8 cellular contexts compared by ENCODE assay signal in the genomic region with DNA sequence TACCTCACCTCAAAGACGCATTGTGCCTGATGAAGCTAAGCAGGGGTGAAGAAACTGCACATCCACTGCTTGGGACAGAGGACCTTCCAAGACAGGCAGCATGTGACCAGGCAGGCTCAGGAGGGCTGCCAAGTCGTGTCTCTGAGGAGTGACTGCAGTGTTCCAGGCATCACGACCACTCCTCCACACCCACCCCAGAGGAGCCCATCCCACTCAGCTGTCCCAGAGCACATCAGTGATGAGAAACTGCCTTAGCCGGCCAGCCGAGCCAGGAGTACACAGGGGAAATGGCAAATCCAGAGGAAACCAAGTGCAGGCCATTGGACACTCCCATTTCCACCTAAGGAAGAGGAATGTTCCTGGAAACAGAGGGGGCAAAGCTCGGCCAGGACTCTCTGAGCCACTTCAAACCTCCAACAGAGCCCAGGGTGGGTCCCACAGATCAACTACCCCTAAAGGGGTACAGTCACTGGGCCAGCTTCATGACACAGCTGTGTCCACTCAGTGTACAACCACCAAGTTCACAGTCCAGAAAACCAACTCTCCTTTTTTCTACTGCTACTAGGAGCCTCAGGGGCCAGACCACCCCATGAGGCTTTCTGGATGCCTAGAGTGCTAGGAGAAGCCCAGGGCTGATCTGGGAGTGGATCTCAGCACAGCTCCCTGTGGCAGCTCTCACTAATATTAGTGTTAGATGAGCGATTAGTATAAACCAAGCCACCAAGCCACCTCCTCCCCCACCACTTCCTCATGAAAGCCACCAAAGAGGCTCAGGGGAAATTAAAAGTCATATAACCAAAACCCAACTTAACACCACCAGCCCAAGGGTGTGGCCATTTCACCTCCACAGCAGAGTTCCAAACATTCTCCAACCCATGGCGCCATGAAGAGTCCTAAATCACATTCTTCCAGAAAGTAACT. TPM values are rescaled to one million over a fixed set of nuclear protein-coding genes. Genes with fewer than 3 reads are reported as not detected.
A peak's percentile ranks its signal among the peaks of the same experiment; 100 is the strongest.
DNase-seq lines count a peak whose midpoint lies in the region; ATAC-seq and TF ChIP-seq lines count a peak whose summit lies in the region.

No MANE protein-coding gene starts in this region.

- CTCF ChIA-PET in Caco-2 (lab: Charles Lee): interaction anchor here (0.9 to 2.0 kb wide), 5 partner anchors 15 to 22 kb away, joined by 3 to 8 read pairs (median 3); a partner anchor contains a TSS

- no peaks in the 10 kb centered on the region for H3K9me3 ChIP-seq in heart right ventricle
- H3K9me3 ChIP-seq in SJCRH30 (replicated peaks): no peaks in the 10 kb centered on the region
- H3K9me3 ChIP-seq in Caco-2: no peaks in the 10 kb centered on the region

- H3K4me1 ChIP-seq in heart right ventricle (peaks cover 28 to 100% (median 96%) of the 10 kb centered on the region in 9 donors), SJCRH30 (peaks cover 12% of the 10 kb centered on the region), Caco-2 (peaks cover 45% of the 10 kb centered on the region)

- no peaks in the 10 kb centered on the region for H3K9me3 Mint-ChIP-seq in activated T-cell treated with anti-CD3 and anti-CD28 coated beads, Interleukin-2, amount 50 U/mL, for 24 hours
- H3K9me3 Mint-ChIP-seq in stimulated activated effector memory CD8-positive, alpha-beta T cell treated with anti-CD3 and anti-CD28 coated beads, Interleukin-12 subunit alpha, Interleukin-12 subunit beta, amount 100 ng/mL, for 72 hours: no peaks in the 10 kb centered on the region
- H3K9me3 Mint-ChIP-seq in Caco-2 (ENCODE audit: unreplicated experiment): no peaks in the 10 kb centered on the region

- H3K27me3 Mint-ChIP-seq in activated T-cell treated with anti-CD3 and anti-CD28 coated beads, Interleukin-2, amount 50 U/mL, for 24 hours: no peaks in the 10 kb centered on the region
- no peaks in the 10 kb centered on the region for H3K27me3 Mint-ChIP-seq in Caco-2 (ENCODE audit: insufficient read depth, unreplicated experiment)

- H3K36me3 Mint-ChIP-seq in activated T-cell treated with anti-CD3 and anti-CD28 coated beads, Interleukin-2, amount 50 U/mL, for 24 hours (ENCODE audit: low read depth): peaks cover 14% of the 10 kb centered on the region
- H3K36me3 Mint-ChIP-seq in stimulated activated effector memory CD8-positive, alpha-beta T cell treated with anti-CD3 and anti-CD28 coated beads, Interleukin-12 subunit alpha, Interleukin-12 subunit beta, amount 100 ng/mL, for 72 hours: peaks cover 13% of the 10 kb centered on the region
- peaks cover 33% of the 10 kb centered on the region for H3K36me3 Mint-ChIP-seq in Caco-2 (ENCODE audit: insufficient read depth, unreplicated experiment)

- POLR2A ChIA-PET in Caco-2 (lab: Charles Lee): no interaction called here

- H3K4me3 Mint-ChIP-seq in activated T-cell treated with anti-CD3 and anti-CD28 coated beads, Interleukin-2, amount 50 U/mL, for 24 hours: peak overlapping the region; percentile 32
- peak overlapping the region; percentile 68 for H3K4me3 Mint-ChIP-seq in stimulated activated effector memory CD8-positive, alpha-beta T cell treated with anti-CD3 and anti-CD28 coated beads, Interleukin-12 subunit alpha, Interleukin-12 subunit beta, amount 100 ng/mL, for 72 hours
- H3K4me3 Mint-ChIP-seq in Caco-2 (ENCODE audit: unreplicated experiment): no peak overlapping the region

- BruUV-seq in Caco-2 (replicated peaks; lab: Mats Ljungman, UMichigan): no TSS peak

- peaks cover 0 to 17% (median 0%) of the 10 kb centered on the region in 9 donors for H3K36me3 ChIP-seq in heart right ventricle
- H3K36me3 ChIP-seq in SJCRH30: peaks cover 9% of the 10 kb centered on the region; the same call in 1 of the 2 replicates
- peaks cover 1% of the 10 kb centered on the region for H3K36me3 ChIP-seq in Caco-2 (ENCODE audit: control insufficient read depth, insufficient read depth, low read length)

- ATAC-seq in HG03460 (IDR thresholded peaks at IDR 0.05; ENCODE audit: unreplicated experiment) (peak; percentile 71), heart right ventricle (peak; percentile 72 to 90 (median 80))
- peak; percentile 47 for ATAC-seq in stimulated activated effector memory CD8-positive, alpha-beta T cell treated with anti-CD3 and anti-CD28 coated beads, Interleukin-12 subunit alpha, Interleukin-12 subunit beta, amount 100 ng/mL, for 72 hours

- H3K27ac Mint-ChIP-seq in activated T-cell treated with anti-CD3 and anti-CD28 coated beads, Interleukin-2, amount 50 U/mL, for 24 hours: peak overlapping the region; percentile 86
- peak overlapping the region; percentile 84 for H3K27ac Mint-ChIP-seq in stimulated activated effector memory CD8-positive, alpha-beta T cell treated with anti-CD3 and anti-CD28 coated beads, Interleukin-12 subunit alpha, Interleukin-12 subunit beta, amount 100 ng/mL, for 72 hours
- no peak overlapping the region for H3K27ac Mint-ChIP-seq in Caco-2 (ENCODE audit: unreplicated experiment)

- H3K4me3 ChIP-seq in heart right ventricle: peak overlapping the region in 9 of 10 donors; percentile 25 to 48 (median 32)
- no peak overlapping the region for H3K4me3 ChIP-seq in SJCRH30
- no peak overlapping the region for H3K4me3 ChIP-seq in Caco-2 (ENCODE audit: low read depth, low read length)

- H3K27me3 ChIP-seq in heart right ventricle (no peaks in the 10 kb centered on the region), SJCRH30 (no peaks in the 10 kb centered on the region), Caco-2 (replicated peaks; ENCODE audit: control insufficient read depth, insufficient read depth, low read length) (no peaks in the 10 kb centered on the region)

- TF ChIP-seq CTCF in heart right ventricle (IDR thresholded peaks at IDR 0.05) (no peak), Caco-2 (IDR thresholded peaks at IDR 0.05; ENCODE audit: insufficient read depth in 1 of 2, low read depth in 1 of 2, low read length in 1 of 2, severe bottlenecking in 1 of 2, unreplicated experiment in 1 of 2) (no peak)

- intact Hi-C loops in heart right ventricle (cut with DNase I) (no loop called here), Caco-2 (cut with micrococcal nuclease; ENCODE audit: unreplicated experiment) (loop anchor here (2.0 kb wide), 1 partner anchor 21 kb away; no protein-coding TSS in a partner anchor)

- H3K27ac ChIP-seq in heart right ventricle: peak overlapping the region; percentile 78 to 92 (median 86)
- H3K27ac ChIP-seq in SJCRH30: no peak overlapping the region

- peak; percentile 48 for DNase-seq in activated T-cell treated with anti-CD3 and anti-CD28 coated beads, Interleukin-2, amount 50 U/mL, for 24 hours
- DNase-seq in heart right ventricle (peak; percentile 83 to 84), SJCRH30 (no peak), RKO (ENCODE audit: low spot score) (no peak), Caco-2 (no peak)
- peak in 1 of 2 donors; percentile 65 for DNase-seq in stimulated activated effector memory CD8-positive, alpha-beta T cell treated with anti-CD3 and anti-CD28 coated beads, Interleukin-12 subunit alpha, Interleukin-12 subunit beta, amount 100 ng/mL, for 72 hours (ENCODE audit: low spot score in 2 of 2)
- no peak for DNase-seq in stimulated activated CD4-positive, alpha-beta T cell treated with anti-CD3 and anti-CD28 coated beads, Interleukin-12 subunit alpha, Interleukin-12 subunit beta, amount 100 ng/mL, for 4 hours

- H3K4me1 Mint-ChIP-seq in activated T-cell treated with anti-CD3 and anti-CD28 coated beads, Interleukin-2, amount 50 U/mL, for 24 hours (ENCODE audit: low read depth): peaks cover 80% of the 10 kb centered on the region
- H3K4me1 Mint-ChIP-seq in stimulated activated effector memory CD8-positive, alpha-beta T cell treated with anti-CD3 and anti-CD28 coated beads, Interleukin-12 subunit alpha, Interleukin-12 subunit beta, amount 100 ng/mL, for 72 hours: peaks cover 83% of the 10 kb centered on the region
- H3K4me1 Mint-ChIP-seq in Caco-2 (ENCODE audit: low read depth, unreplicated experiment): peaks cover 40% of the 10 kb centered on the region

- 32 to 43% methylated on average over 8 of the region's 8 CpGs for WGBS in heart right ventricle, 2 donors

RNA-seq across cellular contexts. Expression of a gene that starts 15.4 kb away (rescaled TPM):
- total RNA-seq in heart right ventricle (10 to 100 TPM; 52.0 to 83.7 (median 63.3) TPM), Caco-2 (2022) (150 and 162 TPM in 2 replicates)
- 100 to 1,000 TPM in 1 of 2 donors, 10 to 100 TPM in 1; 41.2 to 123 TPM for polyA plus RNA-seq in heart right ventricle
- total RNA-seq in SJCRH30 (2014; rRNA removed; shearing (Covaris generic)): 23.2 and 29.7 TPM in 2 replicates

RNA-seq across cellular contexts. Expression of a gene that starts 41.6 kb away (rescaled TPM):
- total RNA-seq in heart right ventricle (over 10,000 TPM in 7 of 10 donors, 1,000 to 10,000 TPM in 3; 5,348 to 18,425 (median 10,263) TPM), Caco-2 (2022) (3,944 and 3,946 TPM in 2 replicates)
- not detected for polyA plus RNA-seq in heart right ventricle
- total RNA-seq in SJCRH30 (2014; rRNA removed; shearing (Covaris generic)): under 0.01 TPM in 1 of 2 replicates, not detected in the other

RNA-seq across cellular contexts. Expression of a gene that starts 42.9 kb away (rescaled TPM):
- total RNA-seq in heart right ventricle: 1,000 to 10,000 TPM in 6 of 10 donors, 100 to 1,000 TPM in 4; 426 to 3,423 (median 1,870) TPM
- not detected for polyA plus RNA-seq in heart right ventricle
- total RNA-seq in SJCRH30 (2014; rRNA removed; shearing (Covaris generic)): under 0.01 TPM in 2 replicates
- 3,380 and 3,645 TPM in 2 replicates for total RNA-seq in Caco-2 (2022)

RNA-seq across cellular contexts. Expression of a gene that starts 49.2 kb away (rescaled TPM):
- total RNA-seq in heart right ventricle (1,000 to 10,000 TPM in 1 of 10 donors, 100 to 1,000 TPM in 9; 578 to 1,255 (median 694) TPM), Caco-2 (2022) (2,379 and 2,383 TPM in 2 replicates)
- polyA plus RNA-seq in heart right ventricle: 1,000 to 10,000 TPM in 1 of 2 donors, 100 to 1,000 TPM in 1; 852 to 3,129 TPM
- total RNA-seq in SJCRH30 (2014; rRNA removed; shearing (Covaris generic)): 2,854 and 3,078 TPM in 2 replicates

RNA-seq across cellular contexts. Expression of a gene that starts 52.0 kb away (rescaled TPM):
- total RNA-seq in heart right ventricle: 1 to 10 TPM; 3.7 to 9.0 (median 4.7) TPM
- 1 to 10 TPM; 2.8 to 6.2 TPM for polyA plus RNA-seq in heart right ventricle
- total RNA-seq in SJCRH30 (2014; rRNA removed; shearing (Covaris generic)): 4.0 and 5.5 TPM in 2 replicates
- 2.1 and 3.6 TPM in 2 replicates for total RNA-seq in Caco-2 (2022)

Comparison
In these comparisons a context has a peak if more than half of its experiments do, and no peak if none do; other contexts are left out.
1. DNase-seq: peak in activated T-cell treated with anti-CD3 and anti-CD28 coated beads, Interleukin-2, amount 50 U/mL, for 24 hours (single experiment) and heart right ventricle (2 of 2); none in stimulated activated CD4-positive, alpha-beta T cell treated with anti-CD3 and anti-CD28 coated beads, Interleukin-12 subunit alpha, Interleukin-12 subunit beta, amount 100 ng/mL, for 4 hours (single experiment), SJCRH30 (0 of 2), RKO (single experiment) and Caco-2 (0 of 2).
2. H3K4me3 ChIP-seq: peak in heart right ventricle (9 of 10); none in SJCRH30 (single experiment) and Caco-2 (single experiment).
3. RNA of a gene that starts 41.6 kb away (total RNA-seq): 5,348 to 18,425 TPM in heart right ventricle and 3,944 to 3,946 TPM in Caco-2; under 0.01 TPM in SJCRH30; every median in the first group is over 1,000 times any median in the second.
4. RNA of a gene that starts 42.9 kb away (total RNA-seq): 3,380 to 3,645 TPM in Caco-2 and 426 to 3,423 TPM in heart right ventricle; under 0.01 TPM in SJCRH30; every median in the first group is over 100 times any median in the second.
5. Peak in every context shown above with its lines, with median percentiles within 50 percentile points of each other: ATAC-seq.